In genomic region chr12:112182499-112182898, GRCh38 we compare ENCODE assay signal across 1 cellular context.
TF ChIP-seq lines count a peak whose summit lies in the region.

No MANE protein-coding gene starts in this region.

TF ChIP-seq in GM23338, 12 proteins besides CTCF, POLR2A, EP300 and RAD21 (continued from another document):
- TF ChIP-seq ZNF462 (CRISPR knock-in tag; IDR thresholded peaks at IDR 0.05), result no peak
- no peak for TF ChIP-seq NANOG (IDR thresholded peaks at IDR 0.05; ENCODE audit: borderline replicate concordance)
- no peak for TF ChIP-seq EZH2 (IDR thresholded peaks at IDR 0.05; ENCODE audit: low read depth, unreplicated experiment)
